In the genomic region with DNA sequence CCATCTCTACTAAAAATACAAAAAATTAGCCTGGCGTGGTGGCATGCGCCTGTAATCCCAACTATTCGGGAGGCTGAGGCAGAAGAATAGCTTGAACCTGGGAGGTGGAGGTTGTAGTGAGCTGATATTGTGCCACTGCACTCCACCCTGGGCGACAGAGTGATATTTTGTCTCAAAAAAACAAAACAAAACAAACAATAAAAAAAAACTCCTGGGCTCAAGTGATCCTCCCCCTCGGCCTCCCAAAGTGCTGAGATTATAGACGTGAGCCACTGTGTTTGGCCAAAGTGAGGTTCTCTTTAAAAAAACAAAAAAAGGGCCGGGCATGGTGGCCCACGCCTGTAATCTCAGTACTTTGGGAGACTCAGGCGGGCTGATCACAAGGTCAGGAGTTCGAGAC, we compare ENCODE assay signal across 13 cellular contexts. TPM values are rescaled to one million over a fixed set of nuclear protein-coding genes. Genes with fewer than 3 reads are reported as not detected.
DNase-seq lines count a peak whose midpoint lies in the region; ATAC-seq and TF ChIP-seq lines count a peak whose summit lies in the region.
"Had no signal": no experiment of that assay in that cellular context is flagged by ENCODE, and none has a peak within 500 bp of the region (broad histone marks: within the 10 kb centered on the region; RNA-seq: fewer than 3 reads in every experiment).

No MANE protein-coding gene starts in this region.

- H3K9me3 ChIP-seq in adipocyte (ENCODE audit: control insufficient read depth, low read length) = no peaks in the 10 kb centered on the region
- H3K9me3 ChIP-seq in naive thymus-derived CD4-positive, alpha-beta T cell (ENCODE audit: control insufficient read depth in 2 of 3, low read length in 3 of 3) = no peaks in the 10 kb centered on the region
- no peaks in the 10 kb centered on the region for H3K9me3 ChIP-seq in tibial nerve

- 63 to 74% methylated on average over 10 of the region's 10 CpGs for WGBS in tibial nerve, 2 donors

- H3K4me3 ChIP-seq in adipocyte (ENCODE audit: low read length) (no peak overlapping the region), tibial nerve (no peak overlapping the region)
- H3K4me3 ChIP-seq in naive thymus-derived CD4-positive, alpha-beta T cell (ENCODE audit: low read length) = no peak overlapping the region

- TF ChIP-seq POLR2A in tibial nerve (IDR thresholded peaks at IDR 0.05) = no peak

- intact Hi-C loops in naive thymus-derived CD4-positive, alpha-beta T cell (cut with micrococcal nuclease) = no loop called here

- peaks cover 2% of the 10 kb centered on the region for H3K36me3 Mint-ChIP-seq in activated naive CD8-positive, alpha-beta T cell treated with anti-CD3 and anti-CD28 coated beads, Interleukin-2, amount 50 U/mL, for 24 hours (ENCODE audit: low read depth)
- H3K36me3 Mint-ChIP-seq in activated naive CD8-positive, alpha-beta T cell treated with anti-CD3 and anti-CD28 coated beads for 36 hours = peaks cover 5% of the 10 kb centered on the region
- no peaks in the 10 kb centered on the region for H3K36me3 Mint-ChIP-seq in naive thymus-derived CD4-positive, alpha-beta T cell
- peaks cover 2% of the 10 kb centered on the region for H3K36me3 Mint-ChIP-seq in activated naive CD4-positive, alpha-beta T cell treated with anti-CD3 and anti-CD28 coated beads, Interleukin-2, amount 10 ng/mL, durations not matched to agents 7 days and 5 days

- peak overlapping the region; percentile 9 for H3K9ac ChIP-seq in adipocyte (ENCODE audit: low read length)

- no peak for TF ChIP-seq CTCF in tibial nerve (IDR thresholded peaks at IDR 0.05)

- no peaks in the 10 kb centered on the region for H3K27me3 Mint-ChIP-seq in activated naive CD8-positive, alpha-beta T cell treated with anti-CD3 and anti-CD28 coated beads, Interleukin-2, amount 50 U/mL, for 24 hours
- no peaks in the 10 kb centered on the region for H3K27me3 Mint-ChIP-seq in activated naive CD8-positive, alpha-beta T cell treated with anti-CD3 and anti-CD28 coated beads for 36 hours
- no peaks in the 10 kb centered on the region for H3K27me3 Mint-ChIP-seq in naive thymus-derived CD4-positive, alpha-beta T cell
- H3K27me3 Mint-ChIP-seq in activated naive CD4-positive, alpha-beta T cell treated with anti-CD3 and anti-CD28 coated beads, Interleukin-2, amount 10 ng/mL, durations not matched to agents 7 days and 5 days = peaks cover 3% of the 10 kb centered on the region

- peaks cover 44% of the 10 kb centered on the region for H3K4me1 Mint-ChIP-seq in activated naive CD8-positive, alpha-beta T cell treated with anti-CD3 and anti-CD28 coated beads, Interleukin-2, amount 50 U/mL, for 24 hours
- peaks cover 29% of the 10 kb centered on the region for H3K4me1 Mint-ChIP-seq in activated naive CD8-positive, alpha-beta T cell treated with anti-CD3 and anti-CD28 coated beads for 36 hours
- H3K4me1 Mint-ChIP-seq in naive thymus-derived CD4-positive, alpha-beta T cell = peaks cover 13 to 30% (median 24%) of the 10 kb centered on the region in 7 donors
- H3K4me1 Mint-ChIP-seq in activated naive CD4-positive, alpha-beta T cell treated with anti-CD3 and anti-CD28 coated beads, Interleukin-2, amount 10 ng/mL, durations not matched to agents 7 days and 5 days = peaks cover 31% of the 10 kb centered on the region

- CTCF ChIA-PET in naive thymus-derived CD4-positive, alpha-beta T cell (lab: Charles Lee) = interaction anchor here (3.0 kb wide), 1 partner anchor 10 kb away, joined by 22 read pairs; no protein-coding TSS in a partner anchor
- CTCF ChIA-PET in activated naive CD4-positive, alpha-beta T cell treated with anti-CD3 and anti-CD28 coated beads, Interleukin-2, amount 10 ng/mL, durations not matched to agents 7 days and 5 days (lab: Charles Lee) = interaction anchor here (1.4 to 3.5 kb wide), 2 partner anchors 10 to 21 kb away, joined by 3 to 31 read pairs; no protein-coding TSS in a partner anchor

- no peak for TF ChIP-seq EP300 in tibial nerve (IDR thresholded peaks at IDR 0.05)

- POLR2A ChIA-PET in naive thymus-derived CD4-positive, alpha-beta T cell (lab: Charles Lee) = interaction anchor here (2.4 kb wide), 1 partner anchor 10 kb away, joined by 23 read pairs; no protein-coding TSS in a partner anchor

- no peak for DNase-seq in activated naive CD8-positive, alpha-beta T cell treated with anti-CD3 and anti-CD28 coated beads, Interleukin-2, amount 50 U/mL, for 24 hours
- no peak for DNase-seq in activated naive CD8-positive, alpha-beta T cell treated with anti-CD3 and anti-CD28 coated beads for 36 hours
- no peak for DNase-seq in adipocyte (ENCODE audit: low read depth)
- DNase-seq in naive thymus-derived CD4-positive, alpha-beta T cell = no peak
- DNase-seq in tibial nerve (ENCODE audit: low spot score in 2 of 2) = no peak
- DNase-seq in occipital lobe (lab: John Stamatoyannopoulos, UW) = no peak
- DNase-seq in activated naive CD4-positive, alpha-beta T cell treated with anti-CD3 and anti-CD28 coated beads, Interleukin-2, amount 10 ng/mL, durations not matched to agents 7 days and 5 days = no peak
- DNase-seq: activated effector memory CD4-positive, alpha-beta T cell treated with Interleukin-2 at 50 U/mL for 16 hours; H9; Kasumi-1 had no signal

- peak overlapping the region; percentile 20 for H3K4me3 Mint-ChIP-seq in activated naive CD8-positive, alpha-beta T cell treated with anti-CD3 and anti-CD28 coated beads, Interleukin-2, amount 50 U/mL, for 24 hours
- no peak overlapping the region for H3K4me3 Mint-ChIP-seq in activated naive CD8-positive, alpha-beta T cell treated with anti-CD3 and anti-CD28 coated beads for 36 hours
- H3K4me3 Mint-ChIP-seq in naive thymus-derived CD4-positive, alpha-beta T cell = no peak overlapping the region
- no peak overlapping the region for H3K4me3 Mint-ChIP-seq in activated naive CD4-positive, alpha-beta T cell treated with anti-CD3 and anti-CD28 coated beads, Interleukin-2, amount 10 ng/mL, durations not matched to agents 7 days and 5 days

- no peaks in the 10 kb centered on the region for H3K36me3 ChIP-seq in adipocyte (ENCODE audit: control insufficient read depth, insufficient read depth, low read length, severe bottlenecking)
- peaks cover 0 to 11% (median 0%) of the 10 kb centered on the region in 3 experiments for H3K36me3 ChIP-seq in naive thymus-derived CD4-positive, alpha-beta T cell (ENCODE audit: control insufficient read depth in 2 of 3, insufficient read depth in 3 of 3, low read length in 3 of 3)
- H3K36me3 ChIP-seq in tibial nerve = no peaks in the 10 kb centered on the region

- peaks cover 58% of the 10 kb centered on the region for H3K4me1 ChIP-seq in adipocyte (ENCODE audit: control insufficient read depth, insufficient read depth, low read length)
- peaks cover 43 to 54% of the 10 kb centered on the region in 2 donors for H3K4me1 ChIP-seq in naive thymus-derived CD4-positive, alpha-beta T cell (ENCODE audit: control insufficient read depth in 2 of 2, insufficient read depth in 2 of 2, low read length in 2 of 2)
- H3K4me1 ChIP-seq in tibial nerve = peaks cover 0 to 76% (median 64%) of the 10 kb centered on the region in 4 donors

- no peak for ATAC-seq in activated naive CD8-positive, alpha-beta T cell treated with anti-CD3 and anti-CD28 coated beads, Interleukin-2, amount 50 U/mL, for 24 hours
- ATAC-seq in naive thymus-derived CD4-positive, alpha-beta T cell = no peak
- ATAC-seq in GM19463 (IDR thresholded peaks at IDR 0.05; ENCODE audit: unreplicated experiment) = no peak

- H3K27me3 ChIP-seq in adipocyte (replicated peaks; ENCODE audit: control insufficient read depth, insufficient read depth, low read length) (no peaks in the 10 kb centered on the region), tibial nerve (no peaks in the 10 kb centered on the region)
- no peaks in the 10 kb centered on the region for H3K27me3 ChIP-seq in naive thymus-derived CD4-positive, alpha-beta T cell (ENCODE audit: control insufficient read depth in 2 of 2, insufficient read depth in 2 of 2, low read length in 2 of 2)

- H3K27ac Mint-ChIP-seq in activated naive CD8-positive, alpha-beta T cell treated with anti-CD3 and anti-CD28 coated beads, Interleukin-2, amount 50 U/mL, for 24 hours = no peak overlapping the region
- H3K27ac Mint-ChIP-seq in activated naive CD8-positive, alpha-beta T cell treated with anti-CD3 and anti-CD28 coated beads for 36 hours = no peak overlapping the region
- H3K27ac Mint-ChIP-seq in naive thymus-derived CD4-positive, alpha-beta T cell = peak overlapping the region in 7 of 9 donors; percentile 58 to 100 (median 94)
- H3K27ac Mint-ChIP-seq in activated naive CD4-positive, alpha-beta T cell treated with anti-CD3 and anti-CD28 coated beads, Interleukin-2, amount 10 ng/mL, durations not matched to agents 7 days and 5 days = no peak overlapping the region
- H3K27ac Mint-ChIP-seq: H9 had no signal

- no peaks in the 10 kb centered on the region for H3K9me3 Mint-ChIP-seq in activated naive CD8-positive, alpha-beta T cell treated with anti-CD3 and anti-CD28 coated beads, Interleukin-2, amount 50 U/mL, for 24 hours
- no peaks in the 10 kb centered on the region for H3K9me3 Mint-ChIP-seq in activated naive CD8-positive, alpha-beta T cell treated with anti-CD3 and anti-CD28 coated beads for 36 hours
- H3K9me3 Mint-ChIP-seq in naive thymus-derived CD4-positive, alpha-beta T cell = peaks cover 0 to 16% (median 0%) of the 10 kb centered on the region in 11 donors
- no peaks in the 10 kb centered on the region for H3K9me3 Mint-ChIP-seq in activated naive CD4-positive, alpha-beta T cell treated with anti-CD3 and anti-CD28 coated beads, Interleukin-2, amount 10 ng/mL, durations not matched to agents 7 days and 5 days
- H3K9me3 Mint-ChIP-seq: H9 had no signal

- H3K27ac ChIP-seq in naive thymus-derived CD4-positive, alpha-beta T cell (ENCODE audit: low read depth, low read length) = peak overlapping the region; percentile 98
- H3K27ac ChIP-seq in tibial nerve = peak overlapping the region; percentile 99 to 100 (median 99)

RNA-seq across cellular contexts. Expression of gene JUNB, which starts 3.8 kb away (rescaled TPM):
- total RNA-seq in activated naive CD8-positive, alpha-beta T cell treated with anti-CD3 and anti-CD28 coated beads for 36 hours = 100 to 1,000 TPM; 171 to 175 TPM
- total RNA-seq in naive thymus-derived CD4-positive, alpha-beta T cell = 1,000 to 10,000 TPM in 2 of 5 experiments, 100 to 1,000 TPM in 3; 107 to 2,198 (median 203) TPM
- polyA plus RNA-seq in naive thymus-derived CD4-positive, alpha-beta T cell = 1,000 to 10,000 TPM in 1 of 2 donors, 100 to 1,000 TPM in 1; 690 to 1,125 TPM
- 100 to 1,000 TPM; 421 to 676 (median 613) TPM for total RNA-seq in tibial nerve
- total RNA-seq in occipital lobe = 22.6 TPM

RNA-seq across cellular contexts. Expression of gene HOOK2, which starts 12.1 kb away (rescaled TPM):
- 10 to 100 TPM; 13.0 to 13.8 TPM for total RNA-seq in activated naive CD8-positive, alpha-beta T cell treated with anti-CD3 and anti-CD28 coated beads for 36 hours
- 10 to 100 TPM; 16.6 to 37.5 (median 22.3) TPM for total RNA-seq in naive thymus-derived CD4-positive, alpha-beta T cell
- polyA plus RNA-seq in naive thymus-derived CD4-positive, alpha-beta T cell = 1 to 10 TPM; 4.0 to 5.3 TPM
- 100 to 1,000 TPM in 1 of 4 donors, 10 to 100 TPM in 3; 27.3 to 109 (median 50.2) TPM for total RNA-seq in tibial nerve
- 20.3 TPM for total RNA-seq in occipital lobe

RNA-seq across cellular contexts. Expression of gene PRDX2, which starts 14.1 kb away (rescaled TPM):
- total RNA-seq in activated naive CD8-positive, alpha-beta T cell treated with anti-CD3 and anti-CD28 coated beads for 36 hours = 100 to 1,000 TPM; 238 to 241 TPM
- total RNA-seq in naive thymus-derived CD4-positive, alpha-beta T cell = 100 to 1,000 TPM in 3 of 5 experiments, 10 to 100 TPM in 2; 75.1 to 297 (median 117) TPM
- 100 to 1,000 TPM; 313 to 359 TPM for polyA plus RNA-seq in naive thymus-derived CD4-positive, alpha-beta T cell
- total RNA-seq in tibial nerve (100 to 1,000 TPM; 129 to 182 (median 163) TPM), occipital lobe (174 TPM)

RNA-seq across cellular contexts. Expression of gene THSD8, which starts 14.4 kb away (rescaled TPM):
- total RNA-seq in activated naive CD8-positive, alpha-beta T cell treated with anti-CD3 and anti-CD28 coated beads for 36 hours = 10 to 100 TPM; 25.3 to 30.5 TPM
- total RNA-seq in naive thymus-derived CD4-positive, alpha-beta T cell = 10 to 100 TPM in 1 of 5 experiments, 1 to 10 TPM in 2, under 1 TPM in 1, not detected in 1; 0.80 to 18.9 (median 2.1) TPM
- polyA plus RNA-seq in naive thymus-derived CD4-positive, alpha-beta T cell = not detected
- total RNA-seq in tibial nerve (1 to 10 TPM in 1 of 4 donors, not detected in 3; 4.8 TPM), occipital lobe (0.62 TPM)
- total RNA-seq: fibroblast of villous mesenchyme, renal cortical epithelial cell had no signal

RNA-seq across cellular contexts. Expression of gene RNASEH2A, which starts 18.9 kb away (rescaled TPM):
- total RNA-seq in activated naive CD8-positive, alpha-beta T cell treated with anti-CD3 and anti-CD28 coated beads for 36 hours = 10 to 100 TPM; 46.1 to 55.5 TPM
- 10 to 100 TPM in 2 of 5 experiments, 1 to 10 TPM in 3; 1.6 to 30.9 (median 9.3) TPM for total RNA-seq in naive thymus-derived CD4-positive, alpha-beta T cell
- polyA plus RNA-seq in naive thymus-derived CD4-positive, alpha-beta T cell = 10 to 100 TPM; 20.3 to 20.4 TPM
- total RNA-seq in tibial nerve (1 to 10 TPM; 5.4 to 8.6 (median 6.7) TPM), occipital lobe (15.8 TPM)

Comparison
In these comparisons a context has a peak if more than half of its experiments do, and no peak if none do; other contexts are left out.
1. H3K27ac Mint-ChIP-seq: peak in naive thymus-derived CD4-positive, alpha-beta T cell (7 of 9); none in activated naive CD8-positive, alpha-beta T cell treated with anti-CD3 and anti-CD28 coated beads, Interleukin-2, amount 50 U/mL, for 24 hours (single experiment), activated naive CD8-positive, alpha-beta T cell treated with anti-CD3 and anti-CD28 coated beads for 36 hours (single experiment) and activated naive CD4-positive, alpha-beta T cell treated with anti-CD3 and anti-CD28 coated beads, Interleukin-2, amount 10 ng/mL, durations not matched to agents 7 days and 5 days (single experiment).